ENCODE assay signal across 8 cellular contexts in genomic region chr7:108459922-108460551, GRCh38. TPM values are rescaled to one million over a fixed set of nuclear protein-coding genes. Genes with fewer than 3 reads are reported as not detected.
DNase-seq lines count a peak whose midpoint lies in the region; ATAC-seq and TF ChIP-seq lines count a peak whose summit lies in the region.

No MANE protein-coding gene starts in this region.

- DNase-seq in NCI-H510A treated with DMSO at 0.1 percent for 48 hours (lab: John Stamatoyannopoulos, UW) (peak; percentile 24), NCI-H510A (lab: John Stamatoyannopoulos, UW) (no peak), NCI-H82 (lab: John Stamatoyannopoulos, UW) (peak; percentile 74), chondrocyte (ENCODE audit: low spot score) (no peak), nephron progenitor cell (no peak)
- no peak for DNase-seq in stimulated activated CD4-positive, alpha-beta T cell treated with anti-CD3 and anti-CD28 coated beads, Interleukin-1b, Interleukin-23, amount 100 ng/mL, for 48 hours

- H3K36me3 Mint-ChIP-seq in chondrocyte (ENCODE audit: low read depth) (no peaks in the 10 kb centered on the region), nephron progenitor cell (ENCODE audit: low read depth) (no peaks in the 10 kb centered on the region)

- H3K4me1 Mint-ChIP-seq in chondrocyte (ENCODE audit: low read depth) (peaks cover 8% of the 10 kb centered on the region), nephron progenitor cell (peaks cover 40% of the 10 kb centered on the region)

- TF ChIP-seq CTCF in chondrocyte (IDR thresholded peaks at IDR 0.05), result peak; percentile 84
- peak; percentile 50 for TF ChIP-seq CTCF in nephron progenitor cell (IDR thresholded peaks at IDR 0.05)

- no peaks in the 10 kb centered on the region for H3K9me3 Mint-ChIP-seq in chondrocyte (ENCODE audit: low read depth)
- H3K9me3 Mint-ChIP-seq in nephron progenitor cell, result no peaks in the 10 kb centered on the region

- H3K27me3 Mint-ChIP-seq in chondrocyte (ENCODE audit: low read depth) (peaks cover 19% of the 10 kb centered on the region), nephron progenitor cell (ENCODE audit: low read depth, poor library complexity) (peaks cover 41% of the 10 kb centered on the region)

- ATAC-seq in HG03196 (IDR thresholded peaks at IDR 0.05; ENCODE audit: unreplicated experiment), result peak; percentile 59
- ATAC-seq in HG03439 (IDR thresholded peaks at IDR 0.05; ENCODE audit: unreplicated experiment), result no peak

- H3K4me3 Mint-ChIP-seq in chondrocyte (ENCODE audit: unreplicated experiment), result no peak overlapping the region
- H3K4me3 Mint-ChIP-seq in nephron progenitor cell, result no peak overlapping the region

- H3K27ac Mint-ChIP-seq in chondrocyte (ENCODE audit: unreplicated experiment), result no peak overlapping the region
- H3K27ac Mint-ChIP-seq in nephron progenitor cell, result no peak overlapping the region

RNA-seq across cellular contexts. Expression of gene NRCAM, which starts 3.8 kb away (rescaled TPM):
- total RNA-seq in chondrocyte, result 7.8 to 40.0 TPM (median 9.5 TPM) in 3 replicates

Comparison
In these comparisons a context has a peak if more than half of its experiments do, and no peak if none do; other contexts are left out.
1. DNase-seq: peak in NCI-H510A treated with DMSO at 0.1 percent for 48 hours (single experiment) and NCI-H82 (single experiment); none in NCI-H510A (single experiment), chondrocyte (single experiment), nephron progenitor cell (single experiment) and stimulated activated CD4-positive, alpha-beta T cell treated with anti-CD3 and anti-CD28 coated beads, Interleukin-1b, Interleukin-23, amount 100 ng/mL, for 48 hours (single experiment).